14 cellular contexts compared by ENCODE assay signal in the genomic region with DNA sequence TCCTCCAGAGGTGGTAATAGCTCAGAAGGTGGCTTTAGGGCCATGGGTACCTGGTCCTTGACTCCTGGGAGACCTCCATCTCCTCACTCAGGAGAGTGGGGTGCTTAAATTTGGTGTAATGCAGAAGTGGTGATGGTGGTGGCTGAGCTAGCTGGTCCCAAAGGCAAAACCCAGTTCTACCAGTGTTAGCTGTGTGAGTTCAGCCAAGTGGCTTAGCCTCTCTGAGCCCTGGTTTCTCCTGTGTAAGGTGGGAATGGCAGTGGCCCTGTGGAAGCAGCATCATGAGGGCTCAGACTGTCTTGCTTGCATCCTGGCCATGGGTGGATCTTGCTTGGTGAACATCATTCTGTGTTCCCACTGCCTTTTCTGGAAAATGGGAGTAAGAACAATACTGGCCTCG. TPM values are rescaled to one million over a fixed set of nuclear protein-coding genes. Genes with fewer than 3 reads are reported as not detected.
DNase-seq lines count a peak whose midpoint lies in the region; ATAC-seq, FAIRE-seq and TF ChIP-seq lines count a peak whose summit lies in the region.
"Had no signal": no experiment of that assay in that cellular context is flagged by ENCODE, and none has a peak within 500 bp of the region (broad histone marks: within the 10 kb centered on the region; RNA-seq: fewer than 3 reads in every experiment).

No MANE protein-coding gene starts in this region.

- no peak overlapping the region for H3K27ac ChIP-seq in HepG2 (ENCODE audit: extremely low read length, insufficient read depth, low read length)
- no peak overlapping the region for H3K27ac ChIP-seq in right lobe of liver
- peak overlapping the region; percentile 88 to 98 for H3K27ac ChIP-seq in esophagus (ENCODE audit: low read depth in 2 of 2, low read length in 1 of 2)
- peak overlapping the region; percentile 75 to 83 for H3K27ac ChIP-seq in prostate gland
- H3K27ac ChIP-seq in vagina: peak overlapping the region; percentile 86
- H3K27ac ChIP-seq in A673 (ENCODE audit: low read depth, low read length, poor library complexity, severe bottlenecking): no peak overlapping the region
- H3K27ac ChIP-seq in SJCRH30: no peak overlapping the region
- H3K27ac ChIP-seq: brain microvascular endothelial cell had no signal

- CTCF ChIA-PET in HepG2 (lab: Yijun Ruan, JAX; ENCODE audit: low intra/inter-chr PET ratio, low total read pairs): no interaction called here
- CTCF ChIA-PET in A673 (lab: Charles Lee): no interaction called here

- peaks cover 5% of the 10 kb centered on the region for H3K79me2 ChIP-seq in HepG2 (ENCODE audit: insufficient read depth, low read length)

- H3K27me3 ChIP-seq in HepG2 (ENCODE audit: control insufficient read depth in 1 of 2, insufficient read depth in 2 of 2, low read length in 2 of 2): no peaks in the 10 kb centered on the region
- H3K27me3 ChIP-seq in right lobe of liver: no peaks in the 10 kb centered on the region
- no peaks in the 10 kb centered on the region for H3K27me3 ChIP-seq in esophagus (ENCODE audit: control insufficient read depth in 1 of 2, insufficient read depth in 2 of 2, low read length in 2 of 2)
- H3K27me3 ChIP-seq in prostate gland (replicated peaks; ENCODE audit: insufficient read depth): no peaks in the 10 kb centered on the region
- no peaks in the 10 kb centered on the region for H3K27me3 ChIP-seq in vagina
- no peaks in the 10 kb centered on the region for H3K27me3 ChIP-seq in A673 (replicated peaks; ENCODE audit: insufficient read depth, low read depth, low read length, poor library complexity)
- no peaks in the 10 kb centered on the region for H3K27me3 ChIP-seq in SJCRH30
- H3K27me3 ChIP-seq: brain microvascular endothelial cell had no signal

- DNase-seq in HepG2 (ENCODE audit: low spot score) (no peak), right lobe of liver (no peak), prostate gland (ENCODE audit: low spot score) (no peak), vagina (ENCODE audit: extremely low spot score in 2 of 2) (no peak), A673 (ENCODE audit: low spot score) (no peak), SJCRH30 (no peak)
- DNase-seq: activated CD4-positive, alpha-beta T cell treated with anti-CD3 and anti-CD28 coated beads, Interleukin-2, amount 10 ng/mL, durations not matched to agents 7 days and 5 days; erythroblast; naive thymus-derived CD4-positive, alpha-beta T cell; T-helper 2 cell had no signal

- TF ChIP-seq POLR2A in HepG2 (IDR thresholded peaks at IDR 0.05; ENCODE audit: insufficient read depth in 1 of 2, low read depth in 2 of 2, low read length in 2 of 2) (no peak), right lobe of liver (IDR thresholded peaks at IDR 0.05) (no peak), prostate gland (IDR thresholded peaks at IDR 0.05) (no peak), vagina (IDR thresholded peaks at IDR 0.05) (no peak)

- no peak overlapping the region for H2AFZ ChIP-seq in HepG2 (ENCODE audit: low read length)

- H3K4me1 ChIP-seq in HepG2 (ENCODE audit: insufficient read depth, low read length): peaks cover 78% of the 10 kb centered on the region
- H3K4me1 ChIP-seq in right lobe of liver: peaks cover 0 to 22% (median 2%) of the 10 kb centered on the region in 4 donors
- H3K4me1 ChIP-seq in esophagus (ENCODE audit: control insufficient read depth in 2 of 2, insufficient read depth in 2 of 2, low read length in 1 of 2): peaks cover 30 to 81% of the 10 kb centered on the region in 2 donors
- H3K4me1 ChIP-seq in prostate gland (replicated peaks): peaks cover 50% of the 10 kb centered on the region
- peaks cover 100% of the 10 kb centered on the region for H3K4me1 ChIP-seq in vagina
- H3K4me1 ChIP-seq in A673 (ENCODE audit: insufficient read depth, low read length, poor library complexity, severe bottlenecking): peaks cover 30% of the 10 kb centered on the region
- peaks cover 14% of the 10 kb centered on the region; the same call in 1 of the 2 replicates for H3K4me1 ChIP-seq in SJCRH30

- in situ Hi-C loops in HepG2 (cut with HindIII; ENCODE audit: extremely low pct_ligation_motif_present, low pct_unique_long_range_greater_than_20kb): no loop called here

- POLR2A ChIA-PET in HepG2 (lab: Yijun Ruan, JAX) (interaction anchor here (0.8 to 1.9 kb wide), 2 partner anchors 15 to 31 kb away, joined by 3 to 5 read pairs; no protein-coding TSS in a partner anchor), A673 (lab: Charles Lee; ENCODE audit: low non-redundant PET) (no interaction called here)

- TF ChIP-seq CTCF in HepG2 (CRISPR knock-in tag; IDR thresholded peaks at IDR 0.05): no peak
- no peak for TF ChIP-seq CTCF in right lobe of liver (IDR thresholded peaks at IDR 0.05)
- TF ChIP-seq CTCF in prostate gland (IDR thresholded peaks at IDR 0.05): no peak
- TF ChIP-seq CTCF in vagina (IDR thresholded peaks at IDR 0.05): no peak
- no peak for TF ChIP-seq CTCF in A673 (conservative IDR thresholded peaks at IDR 0.05; ENCODE audit: low read depth, low read length)

- no peak for FAIRE-seq in HepG2 (lab: Jason Lieb, UNC)

- TF ChIP-seq EP300 in HepG2 (IDR thresholded peaks at IDR 0.05; ENCODE audit: low read depth in 2 of 2, low read length in 2 of 2) (no peak), HepG2 (CRISPR knock-in tag; IDR thresholded peaks at IDR 0.05; ENCODE audit: borderline replicate concordance) (no peak)

- peaks cover 0 to 13% of the 10 kb centered on the region in 2 experiments; a peak in 1 of 5 replicates for H3K36me3 ChIP-seq in HepG2 (replicated peaks in 1 of 2; ENCODE audit: control insufficient read depth in 1 of 2, insufficient read depth in 2 of 2, low read length in 2 of 2)
- no peaks in the 10 kb centered on the region for H3K36me3 ChIP-seq in right lobe of liver
- peaks cover 0 to 32% of the 10 kb centered on the region in 2 donors for H3K36me3 ChIP-seq in esophagus (ENCODE audit: control insufficient read depth in 2 of 2, insufficient read depth in 2 of 2, low read length in 1 of 2)
- H3K36me3 ChIP-seq in prostate gland: no peaks in the 10 kb centered on the region
- no peaks in the 10 kb centered on the region for H3K36me3 ChIP-seq in vagina
- H3K36me3 ChIP-seq in A673 (ENCODE audit: insufficient read depth, low read length, poor library complexity, severe bottlenecking): no peaks in the 10 kb centered on the region
- H3K36me3 ChIP-seq in SJCRH30: no peaks in the 10 kb centered on the region
- H3K36me3 ChIP-seq: brain microvascular endothelial cell had no signal

- BruUV-seq in HepG2 (replicated peaks; lab: Mats Ljungman, UMichigan): no TSS peak
- no TSS peak for BruUV-seq in A673 (replicated peaks; lab: Mats Ljungman, UMichigan)

- H3K9ac ChIP-seq in HepG2 (ENCODE audit: insufficient read depth, low read depth, low read length): no peak overlapping the region

- H3K4me2 ChIP-seq in HepG2 (ENCODE audit: low read depth, low read length): no peak overlapping the region

- H4K20me1 ChIP-seq in HepG2 (ENCODE audit: insufficient read depth, low read length): no peaks in the 10 kb centered on the region

- intact Hi-C loops in HepG2 (cut with micrococcal nuclease; ENCODE audit: unreplicated experiment): no loop called here
- intact Hi-C loops in right lobe of liver (cut with DNase I): no loop called here
- intact Hi-C loops in prostate gland (cut with DNase I): no loop called here
- intact Hi-C loops in vagina (cut with DNase I): no loop called here
- intact Hi-C loops in A673 (cut with micrococcal nuclease; ENCODE audit: unreplicated experiment): no loop called here

- H3K9me3 ChIP-seq in HepG2 (ENCODE audit: low read length): no peaks in the 10 kb centered on the region
- H3K9me3 ChIP-seq in right lobe of liver: no peaks in the 10 kb centered on the region
- no peaks in the 10 kb centered on the region for H3K9me3 ChIP-seq in esophagus (ENCODE audit: control insufficient read depth in 2 of 2, insufficient read depth in 1 of 2, low read depth in 1 of 2, low read length in 1 of 2)
- no peaks in the 10 kb centered on the region for H3K9me3 ChIP-seq in prostate gland
- no peaks in the 10 kb centered on the region for H3K9me3 ChIP-seq in vagina
- H3K9me3 ChIP-seq in A673 (ENCODE audit: low read depth, low read length, poor library complexity, severe bottlenecking): no peaks in the 10 kb centered on the region
- no peaks in the 10 kb centered on the region for H3K9me3 ChIP-seq in SJCRH30 (replicated peaks)

- 33% methylated on average over 1 of the region's 1 CpG for WGBS in HepG2 (ENCODE audit: low lambda C conversion rate)
- WGBS in right lobe of liver (ENCODE audit: insufficient coverage, low coverage, low lambda C conversion rate, missing lambda C conversion rate): 71% methylated on average over 1 of the region's 1 CpG
- WGBS in esophagus, 2 donors: 18 to 21% methylated on average over 1 of the region's 1 CpG
- 6% methylated on average over 1 of the region's 1 CpG for WGBS in prostate gland

- ATAC-seq in HepG2 (no peak), right lobe of liver (no peak), HG02588 (IDR thresholded peaks at IDR 0.05; ENCODE audit: unreplicated experiment) (no peak)
- ATAC-seq: naive thymus-derived CD4-positive, alpha-beta T cell had no signal

- no peak for TF ChIP-seq RAD21 in HepG2 (CRISPR knock-in tag; IDR thresholded peaks at IDR 0.05)

- H3K4me3 ChIP-seq in HepG2 (replicated peaks in 1 of 3; ENCODE audit: insufficient read depth in 1 of 3, low read depth in 2 of 3, low read length in 3 of 3): no peak overlapping the region
- no peak overlapping the region for H3K4me3 ChIP-seq in right lobe of liver
- no peak overlapping the region for H3K4me3 ChIP-seq in esophagus (ENCODE audit: low read depth in 1 of 2, low read length in 2 of 2)
- H3K4me3 ChIP-seq in prostate gland: no peak overlapping the region
- no peak overlapping the region for H3K4me3 ChIP-seq in vagina
- H3K4me3 ChIP-seq in A673 (ENCODE audit: low read depth, low read length, poor library complexity, severe bottlenecking): no peak overlapping the region
- H3K4me3 ChIP-seq in SJCRH30: no peak overlapping the region

RNA-seq across cellular contexts. Expression of a gene that starts 9.4 kb away (rescaled TPM):
- total RNA-seq in HepG2 (2016; rRNA removed; fragmentation: Illumina TruSeq; extraction: Trizol): 3.6 and 7.6 TPM in 2 replicates
- total RNA-seq in HepG2 (2016; cell fraction: cytosol; rRNA removed; fragmentation: Illumina TruSeq; extraction: Trizol; ENCODE audit: low read depth): 1.5 and 1.7 TPM in 2 replicates
- 3.6 and 8.8 TPM in 2 replicates for total RNA-seq in HepG2 (2016; cell fraction: insoluble cytoplasmic fraction; rRNA removed; fragmentation: Illumina TruSeq; extraction: Trizol)
- total RNA-seq in HepG2 (2016; cell fraction: membrane; rRNA removed; fragmentation: Illumina TruSeq; extraction: Trizol): 4.9 and 5.4 TPM in 2 replicates
- total RNA-seq in HepG2 (2016; cell fraction: nucleus; rRNA removed; fragmentation: Illumina TruSeq; extraction: Trizol): 8.8 and 9.1 TPM in 2 replicates
- 14.8 and 17.2 TPM in 2 replicates for polyA plus RNA-seq in HepG2 (2011; rRNA removed)
- polyA plus RNA-seq in HepG2 (2011; cell fraction: cytosol; rRNA removed): 13.5 and 13.7 TPM in 2 replicates
- polyA plus RNA-seq in HepG2 (2011; cell fraction: nucleus; rRNA removed): 22.1 and 33.2 TPM in 2 replicates
- polyA plus RNA-seq in HepG2 (2012): 9.5 and 12.9 TPM in 2 replicates
- 2.0 and 2.5 TPM in 2 replicates for polyA plus RNA-seq in HepG2 (2016; cell fraction: cytosol; fragmentation: Illumina TruSeq; extraction: Trizol; ENCODE audit: low read depth)
- polyA plus RNA-seq in HepG2 (2016; cell fraction: insoluble cytoplasmic fraction; fragmentation: Illumina TruSeq; extraction: Trizol; ENCODE audit: low read depth): 6.6 and 7.1 TPM in 2 replicates
- polyA plus RNA-seq in HepG2 (2016; cell fraction: membrane; fragmentation: Illumina TruSeq; extraction: Trizol; ENCODE audit: low read depth): 5.8 and 6.2 TPM in 2 replicates
- 22.2 and 24.9 TPM in 2 replicates for polyA plus RNA-seq in HepG2 (2016; cell fraction: nucleus; fragmentation: Illumina TruSeq; extraction: Trizol; ENCODE audit: insufficient read depth, low read depth)
- polyA minus RNA-seq in HepG2 (2011; rRNA and poly(A)+ RNA removed; ENCODE audit: low replicate concordance): 63.3 and 65.7 TPM in 2 replicates
- 14.4 and 15.7 TPM in 2 replicates for polyA minus RNA-seq in HepG2 (2011; cell fraction: cytosol; rRNA and poly(A)+ RNA removed)
- polyA minus RNA-seq in HepG2 (2011; cell fraction: nucleus; rRNA and poly(A)+ RNA removed): 7.2 and 9.3 TPM in 2 replicates
- 1 to 10 TPM; 1.2 to 5.9 (median 4.2) TPM for total RNA-seq in right lobe of liver
- 10 to 100 TPM; 55.4 to 79.6 TPM for polyA plus RNA-seq in esophagus
- total RNA-seq in prostate gland: 10 to 100 TPM; 43.3 to 71.8 TPM
- 78.1 TPM for total RNA-seq in vagina
- 3.9 and 7.8 TPM in 2 replicates for total RNA-seq in A673 (2021)
- 9.3 and 11.3 TPM in 2 replicates for total RNA-seq in SJCRH30 (2014; rRNA removed; shearing (Covaris generic))
- total RNA-seq: activated CD4-positive, alpha-beta T cell treated with anti-CD3 and anti-CD28 coated beads, Interleukin-2, amount 10 ng/mL, durations not matched to agents 7 days and 5 days had no signal
- polyA plus RNA-seq: naive thymus-derived CD4-positive, alpha-beta T cell had no signal

RNA-seq across cellular contexts. Expression of a gene that starts 26.9 kb away (rescaled TPM):
- 0.15 TPM in 1 of 2 replicates, not detected in the other for total RNA-seq in HepG2 (2016; rRNA removed; fragmentation: Illumina TruSeq; extraction: Trizol)
- 1.8 and 2.0 TPM in 2 replicates for total RNA-seq in HepG2 (2016; cell fraction: cytosol; rRNA removed; fragmentation: Illumina TruSeq; extraction: Trizol; ENCODE audit: low read depth)
- 0.09 and 0.28 TPM in 2 replicates for total RNA-seq in HepG2 (2016; cell fraction: insoluble cytoplasmic fraction; rRNA removed; fragmentation: Illumina TruSeq; extraction: Trizol)
- 0.87 and 1.1 TPM in 2 replicates for total RNA-seq in HepG2 (2016; cell fraction: membrane; rRNA removed; fragmentation: Illumina TruSeq; extraction: Trizol)
- 0.25 and 0.44 TPM in 2 replicates for total RNA-seq in HepG2 (2016; cell fraction: nucleus; rRNA removed; fragmentation: Illumina TruSeq; extraction: Trizol)
- polyA plus RNA-seq in HepG2 (2011; rRNA removed): 0.03 TPM in 1 of 2 replicates, not detected in the other
- not detected in 2 replicates for polyA plus RNA-seq in HepG2 (2011; cell fraction: cytosol; rRNA removed)
- 0.14 and 0.33 TPM in 2 replicates for polyA plus RNA-seq in HepG2 (2011; cell fraction: nucleus; rRNA removed)
- polyA plus RNA-seq in HepG2 (2012): 0.08 TPM in 1 of 2 replicates, not detected in the other
- polyA plus RNA-seq in HepG2 (2016; cell fraction: cytosol; fragmentation: Illumina TruSeq; extraction: Trizol; ENCODE audit: low read depth): not detected in 2 replicates
- not detected in 2 replicates for polyA plus RNA-seq in HepG2 (2016; cell fraction: insoluble cytoplasmic fraction; fragmentation: Illumina TruSeq; extraction: Trizol; ENCODE audit: low read depth)
- polyA plus RNA-seq in HepG2 (2016; cell fraction: membrane; fragmentation: Illumina TruSeq; extraction: Trizol; ENCODE audit: low read depth): not detected in 2 replicates
- 0.31 TPM in 1 of 2 replicates, not detected in the other for polyA plus RNA-seq in HepG2 (2016; cell fraction: nucleus; fragmentation: Illumina TruSeq; extraction: Trizol; ENCODE audit: insufficient read depth, low read depth)
- polyA minus RNA-seq in HepG2 (2011; rRNA and poly(A)+ RNA removed; ENCODE audit: low replicate concordance): 0.47 and 2.3 TPM in 2 replicates
- polyA minus RNA-seq in HepG2 (2011; cell fraction: cytosol; rRNA and poly(A)+ RNA removed): 0.26 TPM in 1 of 2 replicates, not detected in the other
- polyA minus RNA-seq in HepG2 (2011; cell fraction: nucleus; rRNA and poly(A)+ RNA removed): 1.2 and 1.5 TPM in 2 replicates
- total RNA-seq in right lobe of liver: under 1 TPM in 1 of 6 experiments, not detected in 5; 0.07 TPM
- polyA plus RNA-seq in esophagus: under 1 TPM; 0.02 to 0.07 TPM
- total RNA-seq in prostate gland: not detected
- not detected for total RNA-seq in vagina
- not detected in 2 replicates for total RNA-seq in A673 (2021)
- total RNA-seq in SJCRH30 (2014; rRNA removed; shearing (Covaris generic)): 0.14 TPM in 1 of 2 replicates, not detected in the other
- total RNA-seq: activated CD4-positive, alpha-beta T cell treated with anti-CD3 and anti-CD28 coated beads, Interleukin-2, amount 10 ng/mL, durations not matched to agents 7 days and 5 days; activated T-helper 2 cell treated with anti-CD3 and anti-CD28 coated beads, Interferon-gamma antibody, Interleukin-2, Interleukin-4, amounts not matched to agents 10 μg/mL and 5 μg/mL and 100 μg/mL, durations not matched to agents 14 hours and 24 hours and 36 hours had no signal
- polyA plus RNA-seq: naive thymus-derived CD4-positive, alpha-beta T cell had no signal

RNA-seq across cellular contexts. Expression of a gene that starts 40.6 kb away (rescaled TPM):
- 14.3 and 29.8 TPM in 2 replicates for total RNA-seq in HepG2 (2016; rRNA removed; fragmentation: Illumina TruSeq; extraction: Trizol)
- total RNA-seq in HepG2 (2016; cell fraction: cytosol; rRNA removed; fragmentation: Illumina TruSeq; extraction: Trizol; ENCODE audit: low read depth): 9.4 and 12.0 TPM in 2 replicates
- total RNA-seq in HepG2 (2016; cell fraction: insoluble cytoplasmic fraction; rRNA removed; fragmentation: Illumina TruSeq; extraction: Trizol): 14.3 and 31.3 TPM in 2 replicates
- total RNA-seq in HepG2 (2016; cell fraction: membrane; rRNA removed; fragmentation: Illumina TruSeq; extraction: Trizol): 13.7 and 15.1 TPM in 2 replicates
- 51.2 and 60.9 TPM in 2 replicates for total RNA-seq in HepG2 (2016; cell fraction: nucleus; rRNA removed; fragmentation: Illumina TruSeq; extraction: Trizol)
- polyA plus RNA-seq in HepG2 (2011; rRNA removed): 164 and 247 TPM in 2 replicates
- polyA plus RNA-seq in HepG2 (2011; cell fraction: cytosol; rRNA removed): 69.6 and 77.8 TPM in 2 replicates
- polyA plus RNA-seq in HepG2 (2011; cell fraction: nucleus; rRNA removed): 645 and 755 TPM in 2 replicates
- 101 and 126 TPM in 2 replicates for polyA plus RNA-seq in HepG2 (2012)
- 7.3 and 7.5 TPM in 2 replicates for polyA plus RNA-seq in HepG2 (2016; cell fraction: cytosol; fragmentation: Illumina TruSeq; extraction: Trizol; ENCODE audit: low read depth)
- 17.2 and 22.9 TPM in 2 replicates for polyA plus RNA-seq in HepG2 (2016; cell fraction: insoluble cytoplasmic fraction; fragmentation: Illumina TruSeq; extraction: Trizol; ENCODE audit: low read depth)
- 12.8 and 13.7 TPM in 2 replicates for polyA plus RNA-seq in HepG2 (2016; cell fraction: membrane; fragmentation: Illumina TruSeq; extraction: Trizol; ENCODE audit: low read depth)
- 146 and 148 TPM in 2 replicates for polyA plus RNA-seq in HepG2 (2016; cell fraction: nucleus; fragmentation: Illumina TruSeq; extraction: Trizol; ENCODE audit: insufficient read depth, low read depth)
- 0.14 and 257 TPM in 2 replicates for polyA minus RNA-seq in HepG2 (2011; rRNA and poly(A)+ RNA removed; ENCODE audit: low replicate concordance)
- 61.1 and 83.0 TPM in 2 replicates for polyA minus RNA-seq in HepG2 (2011; cell fraction: cytosol; rRNA and poly(A)+ RNA removed)
- polyA minus RNA-seq in HepG2 (2011; cell fraction: nucleus; rRNA and poly(A)+ RNA removed): 113 and 140 TPM in 2 replicates
- total RNA-seq in right lobe of liver: 100 to 1,000 TPM in 4 of 6 experiments, 10 to 100 TPM in 2; 77.7 to 311 (median 190) TPM
- polyA plus RNA-seq in esophagus: under 1 TPM; 0.08 to 0.11 TPM
- total RNA-seq in prostate gland: 1 to 10 TPM in 1 of 2 donors, under 1 TPM in 1; 0.41 to 4.0 TPM
- total RNA-seq in vagina: 2.0 TPM
- 0.31 TPM in 1 of 2 replicates, not detected in the other for total RNA-seq in A673 (2021)
- 1.4 and 2.9 TPM in 2 replicates for total RNA-seq in SJCRH30 (2014; rRNA removed; shearing (Covaris generic))
- total RNA-seq: activated CD4-positive, alpha-beta T cell treated with anti-CD3 and anti-CD28 coated beads, Interleukin-2, amount 10 ng/mL, durations not matched to agents 7 days and 5 days; activated T-helper 2 cell treated with anti-CD3 and anti-CD28 coated beads, Interferon-gamma antibody, Interleukin-2, Interleukin-4, amounts not matched to agents 10 μg/mL and 5 μg/mL and 100 μg/mL, durations not matched to agents 14 hours and 24 hours and 36 hours had no signal
- polyA plus RNA-seq: naive thymus-derived CD4-positive, alpha-beta T cell had no signal

Comparison
In these comparisons a context has a peak if more than half of its experiments do, and no peak if none do; other contexts are left out.
1. H3K27ac ChIP-seq: peak in esophagus (2 of 2), prostate gland (2 of 2) and vagina (single experiment); none in HepG2 (single experiment), right lobe of liver (0 of 3), A673 (single experiment) and SJCRH30 (single experiment).